Comparison of ENCODE assay signal across 1 cellular context in genomic region chr10:28532509-28533314, GRCh38.
TF ChIP-seq lines count a peak whose summit lies in the region.

Gene WAC (plus strand): TSS chr10:28533118. CDS start chr10:28533580, 462 bp downstream.

TF ChIP-seq in HepG2, 621 proteins besides CTCF, POLR2A, EP300 and RAD21 (continued from another document and continues in another):
- TF ChIP-seq CBFB (CRISPR knock-in tag; IDR thresholded peaks at IDR 0.05) (peak; percentile 64; the same call in 1 of the 2 replicates), ZNF782 (CRISPR knock-in tag; IDR thresholded peaks at IDR 0.05; ENCODE audit: borderline replicate concordance) (no peak), ZNF180 (CRISPR knock-in tag; IDR thresholded peaks at IDR 0.05; ENCODE audit: borderline replicate concordance, low read depth) (no peak), EZH2 (conservative IDR thresholded peaks at IDR 0.05; ENCODE audit: low read depth, low read length) (no peak), ZNF75D (CRISPR knock-in tag; IDR thresholded peaks at IDR 0.05; ENCODE audit: borderline replicate concordance) (0 out of 2 replicates have a peak, but pooled peaks have one; percentile 29), GATAD2A (CRISPR knock-in tag; IDR thresholded peaks at IDR 0.05) (peak; percentile 35; the same call in 1 of the 2 replicates), ZNF263 (CRISPR knock-in tag; IDR thresholded peaks at IDR 0.05) (peak; percentile 15; the same call in 1 of the 2 replicates), ZNF547 (CRISPR knock-in tag; IDR thresholded peaks at IDR 0.05) (peak; percentile 73; the same call in 1 of the 2 replicates), ZNF468 (CRISPR knock-in tag; IDR thresholded peaks at IDR 0.05) (no peak), DMAP1 (CRISPR knock-in tag; IDR thresholded peaks at IDR 0.05) (peak; percentile 96), ZNF224 (CRISPR knock-in tag; IDR thresholded peaks at IDR 0.05) (peak; percentile 81; the same call in 1 of the 2 replicates), NFIC (IDR thresholded peaks at IDR 0.05; ENCODE audit: low read length) (no peak), HNF4A (CRISPR knock-in tag; IDR thresholded peaks at IDR 0.05) (no peak), KLF9 (CRISPR knock-in tag; IDR thresholded peaks at IDR 0.05; ENCODE audit: low read depth) (peak; percentile 65; the same call in 1 of the 2 replicates), ZNF615 (CRISPR knock-in tag; IDR thresholded peaks at IDR 0.05; ENCODE audit: borderline replicate concordance) (no peak), HOMEZ (CRISPR knock-in tag; IDR thresholded peaks at IDR 0.05; ENCODE audit: low read depth) (no peak), HOXA3 (CRISPR knock-in tag; IDR thresholded peaks at IDR 0.05) (peak; percentile 72; the same call in 1 of the 2 replicates), IKZF5 (CRISPR knock-in tag; IDR thresholded peaks at IDR 0.05) (no peak; the same call in 1 of the 2 replicates), RFX3 (CRISPR knock-in tag; IDR thresholded peaks at IDR 0.05) (no peak), TFDP1 (CRISPR knock-in tag; IDR thresholded peaks at IDR 0.05; ENCODE audit: borderline replicate concordance) (no peak), AFF4 (CRISPR knock-in tag; IDR thresholded peaks at IDR 0.05) (no peak), IRF1 (CRISPR knock-in tag; IDR thresholded peaks at IDR 0.05; ENCODE audit: low read depth) (peak; percentile 81; the same call in 1 of the 2 replicates), FOXM1 (CRISPR knock-in tag; IDR thresholded peaks at IDR 0.05) (no peak), MAX (IDR thresholded peaks at IDR 0.05) (peak; percentile 68), IKZF4 (CRISPR knock-in tag; IDR thresholded peaks at IDR 0.05; ENCODE audit: borderline replicate concordance, low read depth, not compliant biosample characterization) (peak; percentile 52), ZNF142 (CRISPR knock-in tag; IDR thresholded peaks at IDR 0.05) (0 out of 2 replicates have a peak, but pooled peaks have one; percentile 20), MEF2D (CRISPR knock-in tag; IDR thresholded peaks at IDR 0.05) (peak; percentile 90), ZNF18 (CRISPR knock-in tag; IDR thresholded peaks at IDR 0.05; ENCODE audit: insufficient replicate concordance) (peak; percentile 55), RBM39 (IDR thresholded peaks at IDR 0.05; ENCODE audit: low read depth, low read length, poor library complexity, severe bottlenecking) (peak; percentile 78), NR2F2 (IDR thresholded peaks at IDR 0.05; ENCODE audit: borderline replicate concordance, low read depth) (peak; percentile 26; the same call in 1 of the 2 replicates), WIZ (CRISPR knock-in tag; IDR thresholded peaks at IDR 0.05) (peak; percentile 65; the same call in 1 of the 2 replicates), FOSL2 (CRISPR knock-in tag; IDR thresholded peaks at IDR 0.05) (peak; percentile 36; the same call in 1 of the 2 replicates), ZBTB25 (CRISPR knock-in tag; IDR thresholded peaks at IDR 0.05) (no peak; the same call in none of the 2 replicates), ZBTB46 (CRISPR knock-in tag; IDR thresholded peaks at IDR 0.05; ENCODE audit: borderline replicate concordance) (no peak)
